Comparison of ENCODE assay signal across 8 cellular contexts in the genomic region with DNA sequence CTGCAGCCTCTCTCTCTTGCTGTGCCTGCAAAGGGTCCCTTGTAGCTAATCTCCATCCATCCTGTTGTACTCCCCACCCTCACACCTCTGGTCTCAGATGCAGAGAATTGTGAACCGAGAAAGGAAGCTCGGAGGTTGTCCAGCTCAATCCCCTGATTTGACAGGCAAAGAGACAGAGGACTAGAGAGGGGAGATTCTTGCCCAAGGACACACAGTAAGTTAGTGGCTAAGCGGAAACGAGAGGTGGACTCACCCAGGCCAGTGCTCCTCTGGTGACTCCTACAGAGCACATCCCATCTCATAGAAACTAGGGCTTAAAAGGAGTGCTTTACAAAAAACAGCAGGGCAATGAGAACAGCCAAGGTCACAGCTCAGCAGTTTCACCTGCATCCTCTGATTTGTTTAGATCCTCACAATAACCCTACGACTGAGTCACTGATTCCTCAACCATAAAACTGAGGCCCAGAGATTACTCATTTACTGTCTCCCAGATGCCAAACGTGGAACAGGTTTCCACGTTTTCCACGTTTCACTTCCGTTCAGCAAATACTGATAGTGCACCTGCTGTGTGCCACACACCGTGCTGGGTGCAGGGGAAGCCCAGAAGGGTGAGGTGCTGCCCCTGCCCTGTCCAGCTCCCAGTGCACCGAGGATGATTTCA. TPM values are rescaled to one million over a fixed set of nuclear protein-coding genes. Genes with fewer than 3 reads are reported as not detected.
A peak's percentile ranks its signal among the peaks of the same experiment; 100 is the strongest.
DNase-seq lines count a peak whose midpoint lies in the region; ATAC-seq and TF ChIP-seq lines count a peak whose summit lies in the region.

No MANE protein-coding gene starts in this region.

- peak; percentile 62 for ATAC-seq in GM21528 (IDR thresholded peaks at IDR 0.05; ENCODE audit: low FRiP score, unreplicated experiment)
- ATAC-seq in HG03432 (IDR thresholded peaks at IDR 0.05; ENCODE audit: unreplicated experiment), result peak; percentile 73
- peak; percentile 74 for ATAC-seq in esophagus mucosa

- in situ Hi-C loops in GM13976 (cut with MboI; ENCODE audit: low sequenced_read_pairs, unreplicated experiment), result no loop called here

- TF ChIP-seq CTCF in GM13976 (IDR thresholded peaks at IDR 0.05; ENCODE audit: borderline replicate concordance, control extremely low read depth, extremely low read depth, insufficient read depth, missing control alignments), result no peak

- DNase-seq in GM13976 (ENCODE audit: low spot score) (peak; percentile 57), pons (ENCODE audit: low spot score) (no peak), medulla oblongata (ENCODE audit: extremely low spot score) (no peak), ureter (ENCODE audit: low spot score) (no peak), NOMO-1 (lab: John Stamatoyannopoulos, UW; ENCODE audit: unreplicated experiment in 2 of 2) (no peak)

RNA-seq across cellular contexts. Expression of a gene that starts 22.1 kb away (rescaled TPM):
- total RNA-seq in esophagus mucosa (43.4 TPM), ureter (12.7 TPM)

RNA-seq across cellular contexts. Expression of a gene that starts 38.7 kb away (rescaled TPM):
- total RNA-seq in esophagus mucosa, result 191 TPM
- total RNA-seq in ureter, result 0.62 TPM

Comparison
In these comparisons a context has a peak if more than half of its experiments do, and no peak if none do; other contexts are left out.
1. RNA of a gene that starts 38.7 kb away (total RNA-seq): 191 TPM in esophagus mucosa (single experiment); 0.62 TPM in ureter (single experiment); every median in the first group is over 100 times any median in the second.
2. Peak in every context shown above with its lines, with median percentiles within 50 percentile points of each other: ATAC-seq.